In the genomic region with DNA sequence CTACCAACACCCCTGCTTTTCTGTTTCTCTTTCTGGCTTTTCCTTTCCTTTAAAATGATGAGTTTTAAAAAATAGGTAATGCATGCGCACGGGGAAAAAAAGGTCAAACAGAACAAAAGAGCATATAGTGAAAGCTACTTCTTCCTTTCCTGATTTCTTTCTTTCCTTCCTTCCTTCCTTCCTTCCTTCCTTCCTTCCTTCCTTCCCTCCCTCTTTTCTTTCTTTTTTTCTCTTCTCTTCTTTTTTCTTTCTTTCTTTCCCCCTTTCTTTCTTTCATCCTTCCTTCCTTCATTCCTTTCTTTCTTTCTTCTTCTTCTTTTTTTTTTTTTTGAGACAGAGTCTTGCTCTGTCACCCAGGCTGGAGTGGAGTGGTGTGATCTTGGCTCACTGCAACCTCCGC, we compare ENCODE assay signal across 14 cellular contexts. TPM values are rescaled to one million over a fixed set of nuclear protein-coding genes. Genes with fewer than 3 reads are reported as not detected.
"Had no signal": no experiment of that assay in that cellular context is flagged by ENCODE, and none has a peak within 500 bp of the region (broad histone marks: within the 10 kb centered on the region; RNA-seq: fewer than 3 reads in every experiment).

No MANE protein-coding gene starts in this region.

RNA-seq across cellular contexts. Expression of a gene that starts 35.5 kb away (rescaled TPM):
- total RNA-seq: activated CD4-positive, alpha-beta memory T cell treated with anti-CD3 and anti-CD28 coated beads, Interleukin-2, amount 10 ng/mL, durations not matched to agents 7 days and 5 days; activated CD4-positive, alpha-beta T cell treated with anti-CD3 and anti-CD28 coated beads for 36 hours; activated CD4-positive, alpha-beta T cell treated with anti-CD3 and anti-CD28 coated beads, Interleukin-2, amount 10 ng/mL, durations not matched to agents 7 days and 5 days; activated CD8-positive, alpha-beta memory T cell treated with anti-CD3 and anti-CD28 coated beads, Interleukin-2, amount 10 ng/mL, durations not matched to agents 7 days and 5 days; activated CD8-positive, alpha-beta T cell treated with anti-CD3 and anti-CD28 coated beads, Interleukin-2, amount 10 ng/mL, durations not matched to agents 7 days and 5 days; activated naive CD4-positive, alpha-beta T cell treated with anti-CD3 and anti-CD28 coated beads, Interleukin-2, amount 50 U/mL, for 72 hours; activated naive CD8-positive, alpha-beta T cell treated with anti-CD3 and anti-CD28 coated beads for 36 hours; activated T-helper 2 cell treated with anti-CD3 and anti-CD28 coated beads, Interferon-gamma antibody, Interleukin-2, Interleukin-4, amounts not matched to agents 10 μg/mL and 5 μg/mL and 100 μg/mL, durations not matched to agents 14 hours and 24 hours and 36 hours; astrocyte; cardiac septum had no signal

RNA-seq across cellular contexts. Expression of a gene that starts 42.2 kb away (rescaled TPM):
- total RNA-seq: activated CD4-positive, alpha-beta memory T cell treated with anti-CD3 and anti-CD28 coated beads, Interleukin-2, amount 10 ng/mL, durations not matched to agents 7 days and 5 days; activated CD4-positive, alpha-beta T cell treated with anti-CD3 and anti-CD28 coated beads for 36 hours; activated CD4-positive, alpha-beta T cell treated with anti-CD3 and anti-CD28 coated beads, Interleukin-2, amount 10 ng/mL, durations not matched to agents 7 days and 5 days; activated CD8-positive, alpha-beta memory T cell treated with anti-CD3 and anti-CD28 coated beads, Interleukin-2, amount 10 ng/mL, durations not matched to agents 7 days and 5 days; activated CD8-positive, alpha-beta T cell treated with anti-CD3 and anti-CD28 coated beads, Interleukin-2, amount 10 ng/mL, durations not matched to agents 7 days and 5 days; activated naive CD4-positive, alpha-beta T cell treated with anti-CD3 and anti-CD28 coated beads, Interleukin-2, amount 50 U/mL, for 72 hours; activated naive CD8-positive, alpha-beta T cell treated with anti-CD3 and anti-CD28 coated beads for 36 hours; activated T-helper 2 cell treated with anti-CD3 and anti-CD28 coated beads, Interferon-gamma antibody, Interleukin-2, Interleukin-4, amounts not matched to agents 10 μg/mL and 5 μg/mL and 100 μg/mL, durations not matched to agents 14 hours and 24 hours and 36 hours; aorta; body of pancreas; breast epithelium; cardiac septum; cerebellum had no signal
